ENCODE assay signal across 30 cellular contexts in the genomic region with DNA sequence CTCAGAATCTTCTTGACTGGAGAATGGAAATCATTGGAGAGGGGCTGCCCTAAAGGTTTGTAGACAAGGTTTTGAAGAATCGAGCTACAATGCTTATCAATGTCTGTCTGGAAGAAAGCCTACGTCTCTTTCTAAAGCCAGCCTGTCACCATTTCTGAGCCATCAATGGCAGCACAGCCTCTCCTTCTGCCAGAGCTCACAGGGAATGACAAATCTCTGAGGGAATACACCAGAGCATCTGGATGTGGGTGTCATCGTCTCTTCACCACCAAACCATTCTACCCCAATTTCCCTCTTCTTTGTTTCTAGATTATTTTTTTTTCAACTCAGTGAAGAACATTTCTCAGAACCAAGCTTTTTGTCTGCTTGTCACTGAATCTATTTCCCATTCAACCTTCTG.
"Had no signal": no experiment of that assay in that cellular context is flagged by ENCODE, and none has a peak within 500 bp of the region (broad histone marks: within the 10 kb centered on the region; RNA-seq: fewer than 3 reads in every experiment).

No MANE protein-coding gene starts in this region.

- H3K9me3 ChIP-seq: adrenal gland, ascending aorta, body of pancreas, breast epithelium had no signal

- DNase-seq: activated effector memory CD4-positive, alpha-beta T cell treated with anti-CD3 and anti-CD28 coated beads, Interleukin-2, amount 50 U/mL, for 16 hours; activated effector memory CD4-positive, alpha-beta T cell treated with Interleukin-2 at 50 U/mL for 16 hours; activated gamma-delta T cell; activated gamma-delta T cell treated with Interleukin-2 at 50 U/mL for 16 hours; activated naive CD4-positive, alpha-beta T cell; activated naive CD4-positive, alpha-beta T cell treated with anti-CD3 and anti-CD28 coated beads for 36 hours; activated naive CD4-positive, alpha-beta T cell treated with anti-CD3 and anti-CD28 coated beads, Interleukin-2, amount 10 ng/mL, durations not matched to agents 7 days and 5 days; activated naive CD4-positive, alpha-beta T cell treated with anti-CD3 and anti-CD28 coated beads, Interleukin-2, amount 50 U/mL, for 16 hours; activated naive CD4-positive, alpha-beta T cell treated with Interleukin-2 at 50 U/mL for 16 hours; activated naive CD8-positive, alpha-beta T cell treated with anti-CD3 and anti-CD28 coated beads for 36 hours; activated naive CD8-positive, alpha-beta T cell treated with anti-CD3 and anti-CD28 coated beads, Interleukin-2, amount 10 ng/mL, durations not matched to agents 7 days and 5 days; activated naive CD8-positive, alpha-beta T cell treated with anti-CD3 and anti-CD28 coated beads, Interleukin-2, amount 50 U/mL, for 24 hours; activated T-cell treated with anti-CD3 and anti-CD28 coated beads, Interleukin-2, amount 50 U/mL, for 24 hours; activated T-cell treated with anti-CD3 and anti-CD28 coated beads, Interleukin-2, amount 50 U/mL, for 4 hours; activated T-cell treated with anti-CD3 and anti-CD28 coated beads, Interleukin-2, amount 50 U/mL, for 48 hours; activated T-cell treated with anti-CD3 and anti-CD28 coated beads, Interleukin-2, amount 50 U/mL, for 72 hours; adrenal gland; amniotic stem cell; aorta; body of pancreas; brain microvascular endothelial cell; central memory CD4-positive, alpha-beta T cell; cerebellar nuclear complex had no signal

- FAIRE-seq: astrocyte, bronchial epithelial cell had no signal

- ATAC-seq: activated naive CD4-positive, alpha-beta T cell treated with anti-CD3 and anti-CD28 coated beads, Interleukin-2, amount 50 U/mL, for 72 hours; activated naive CD8-positive, alpha-beta T cell treated with anti-CD3 and anti-CD28 coated beads, Interleukin-2, amount 50 U/mL, for 24 hours; activated T-cell treated with anti-CD3 and anti-CD28 coated beads, Interleukin-2, amount 50 U/mL, for 4 hours; activated T-cell treated with anti-CD3 and anti-CD28 coated beads, Interleukin-2, amount 50 U/mL, for 72 hours; activated T-helper 17 cell treated with anti-CD3 and anti-CD28 coated beads, Interleukin-2, amount 50 U/mL, for 72 hours; body of pancreas had no signal

- H3K4me3 ChIP-seq: adrenal gland, ascending aorta, body of pancreas, breast epithelium, cardiac muscle cell had no signal

- H3K27me3 ChIP-seq: adrenal gland, ascending aorta, body of pancreas, brain microvascular endothelial cell, breast epithelium, cardiac muscle cell had no signal

- H3K27ac ChIP-seq: adrenal gland, ascending aorta, body of pancreas, brain microvascular endothelial cell, breast epithelium, cardiac muscle cell had no signal

- H3K36me3 ChIP-seq: adrenal gland, ascending aorta, brain microvascular endothelial cell, breast epithelium, cardiac muscle cell had no signal

- H3K4me1 ChIP-seq: adrenal gland, ascending aorta, body of pancreas, breast epithelium had no signal
